In genomic region chr15:80998252-80998651, GRCh38 we compare ENCODE assay signal across 12 cellular contexts. TPM values are rescaled to one million over a fixed set of nuclear protein-coding genes. Genes with fewer than 3 reads are reported as not detected.
DNase-seq lines count a peak whose midpoint lies in the region; ATAC-seq and TF ChIP-seq lines count a peak whose summit lies in the region.
"Had no signal": no experiment of that assay in that cellular context is flagged by ENCODE, and none has a peak within 500 bp of the region (broad histone marks: within the 10 kb centered on the region; RNA-seq: fewer than 3 reads in every experiment).

No MANE protein-coding gene starts in this region.

- H4K5ac ChIP-seq in IMR-90 (ENCODE audit: low read depth, low read length) = no peak overlapping the region

- H3K4me3 ChIP-seq in CD4-positive, alpha-beta memory T cell (ENCODE audit: low read length in 2 of 2) = no peak overlapping the region
- no peak overlapping the region for H3K4me3 ChIP-seq in IMR-90 (ENCODE audit: insufficient read depth, low read depth, low read length)
- H3K4me3 ChIP-seq: coronary artery, SJSA1 had no signal

- peaks cover 0 to 5% (median 3%) of the 10 kb centered on the region in 8 donors for H3K9me3 Mint-ChIP-seq in CD4-positive, alpha-beta memory T cell
- no peaks in the 10 kb centered on the region for H3K9me3 Mint-ChIP-seq in activated T-helper 17 cell treated with anti-CD3 and anti-CD28 coated beads, Interleukin-2, amount 50 U/mL, for 72 hours
- peaks cover 2% of the 10 kb centered on the region for H3K9me3 Mint-ChIP-seq in neural crest cell

- no peak for TF ChIP-seq CTCF in IMR-90 (conservative IDR thresholded peaks at IDR 0.05; ENCODE audit: low read depth, low read length)
- TF ChIP-seq CTCF in neural crest cell (conservative IDR thresholded peaks at IDR 0.05) = no peak

- no peak overlapping the region for H2AK9ac ChIP-seq in IMR-90 (replicated peaks; ENCODE audit: low read depth, low read length, poor library complexity)

- dilution Hi-C loops in IMR-90 (cut with HindIII; ENCODE audit: low sequenced_read_pairs, unreplicated experiment) = no loop called here

- H2BK120ac ChIP-seq in IMR-90 (ENCODE audit: low read depth, low read length) = no peak overlapping the region

- peaks cover 0 to 1% of the 10 kb centered on the region in 2 donors for H3K27me3 Mint-ChIP-seq in CD4-positive, alpha-beta memory T cell
- no peaks in the 10 kb centered on the region for H3K27me3 Mint-ChIP-seq in activated T-helper 17 cell treated with anti-CD3 and anti-CD28 coated beads, Interleukin-2, amount 50 U/mL, for 72 hours
- H3K27me3 Mint-ChIP-seq in neural crest cell (ENCODE audit: low read depth) = no peaks in the 10 kb centered on the region

- H3K4ac ChIP-seq in IMR-90 (ENCODE audit: low read depth, low read length) = no peak overlapping the region

- no peak overlapping the region for H2BK15ac ChIP-seq in IMR-90 (ENCODE audit: low read depth, low read length)

- H3K36me3 ChIP-seq in CD4-positive, alpha-beta memory T cell (ENCODE audit: insufficient read depth, low read length) = no peaks in the 10 kb centered on the region
- H3K36me3 ChIP-seq in IMR-90 (ENCODE audit: control insufficient read depth, insufficient read depth, low read length) = peaks cover 8% of the 10 kb centered on the region; the same call in 1 of the 2 replicates

- no peak overlapping the region for H2AFZ ChIP-seq in IMR-90 (replicated peaks; ENCODE audit: low read length, poor library complexity)

- no peak overlapping the region for H2BK5ac ChIP-seq in IMR-90 (ENCODE audit: low read depth, low read length, poor library complexity, severe bottlenecking)

- H3K4me2 ChIP-seq in IMR-90 (ENCODE audit: low read depth, low read length) = no peak overlapping the region

- TF ChIP-seq RAD21 in IMR-90 (IDR thresholded peaks at IDR 0.05; ENCODE audit: low read length) = no peak

- H3K4me1 Mint-ChIP-seq in CD4-positive, alpha-beta memory T cell = peaks cover 15 to 44% (median 31%) of the 10 kb centered on the region in 4 donors
- H3K4me1 Mint-ChIP-seq in activated T-helper 17 cell treated with anti-CD3 and anti-CD28 coated beads, Interleukin-2, amount 50 U/mL, for 72 hours = peaks cover 9% of the 10 kb centered on the region
- peaks cover 8% of the 10 kb centered on the region for H3K4me1 Mint-ChIP-seq in neural crest cell

- peaks cover 17% of the 10 kb centered on the region for H4K20me1 ChIP-seq in IMR-90 (ENCODE audit: insufficient read depth, low read length)

- H3K4me1 ChIP-seq in CD4-positive, alpha-beta memory T cell (ENCODE audit: insufficient read depth, low read length) = peaks cover 24% of the 10 kb centered on the region
- peaks cover 8% of the 10 kb centered on the region for H3K4me1 ChIP-seq in IMR-90 (ENCODE audit: control insufficient read depth, insufficient read depth, low read length)

- peaks cover 14 to 22% of the 10 kb centered on the region in 2 experiments for H3K79me1 ChIP-seq in IMR-90 (ENCODE audit: low read depth in 1 of 2, low read length in 2 of 2)

- H3K14ac ChIP-seq in IMR-90 (replicated peaks; ENCODE audit: low read depth, low read length) = no peak overlapping the region

- no peak overlapping the region for H3K56ac ChIP-seq in IMR-90 (ENCODE audit: extremely low read depth, insufficient read depth, low read length)

- no peak overlapping the region for H3K27ac ChIP-seq in CD4-positive, alpha-beta memory T cell (ENCODE audit: low read depth, low read length)
- H3K27ac ChIP-seq in IMR-90 (ENCODE audit: insufficient read depth, low read length) = no peak overlapping the region
- H3K27ac ChIP-seq: SJSA1 had no signal

- H3K9me3 ChIP-seq in CD4-positive, alpha-beta memory T cell (ENCODE audit: control insufficient read depth in 1 of 2, low read length in 2 of 2) = no peaks in the 10 kb centered on the region
- no peaks in the 10 kb centered on the region for H3K9me3 ChIP-seq in IMR-90 (ENCODE audit: control insufficient read depth, insufficient read depth, low read length)

- peak overlapping the region; percentile 45; the same call in 1 of the 2 replicates for H3K23ac ChIP-seq in IMR-90 (ENCODE audit: low read depth, low read length)

- no peaks in the 10 kb centered on the region; the same call in 1 of the 2 replicates for H3K9me1 ChIP-seq in IMR-90 (ENCODE audit: insufficient read depth, low read length)

- no peak for DNase-seq in CD4-positive, alpha-beta memory T cell
- DNase-seq in IMR-90 = no peak
- DNase-seq in neural crest cell (ENCODE audit: low read depth, low spot score) = no peak
- DNase-seq in NCI-H1436 (lab: John Stamatoyannopoulos, UW) = no peak
- DNase-seq: activated CD4-positive, alpha-beta T cell treated with anti-CD3 and anti-CD28 coated beads, Interleukin-2, amount 50 U/mL, for 1 hour; activated naive CD4-positive, alpha-beta T cell treated with Interleukin-2 at 50 U/mL for 16 hours; substantia nigra had no signal

- CTCF ChIA-PET in CD4-positive, alpha-beta memory T cell (lab: Charles Lee; ENCODE audit: partially characterized antibody) = interaction anchor here (2.0 to 6.3 kb wide), 2 partner anchors 109 to 268 kb away, joined by 18 to 42 read pairs; no protein-coding TSS in a partner anchor
- CTCF ChIA-PET in IMR-90 (lab: Yijun Ruan, JAX) = no interaction called here

- no peak for ATAC-seq in IMR-90 (ENCODE audit: low read depth)
- ATAC-seq in activated T-helper 17 cell treated with anti-CD3 and anti-CD28 coated beads, Interleukin-2, amount 50 U/mL, for 72 hours (replicated peaks) = no peak
- no peak for ATAC-seq in GM18907 (IDR thresholded peaks at IDR 0.05; ENCODE audit: unreplicated experiment)
- ATAC-seq in HG02610 (IDR thresholded peaks at IDR 0.05; ENCODE audit: unreplicated experiment) = no peak

- H4K91ac ChIP-seq in IMR-90 (ENCODE audit: insufficient read depth, low read depth, low read length) = no peak overlapping the region

- peaks cover 1 to 7% of the 10 kb centered on the region in 2 donors for H3K36me3 Mint-ChIP-seq in CD4-positive, alpha-beta memory T cell
- H3K36me3 Mint-ChIP-seq in activated T-helper 17 cell treated with anti-CD3 and anti-CD28 coated beads, Interleukin-2, amount 50 U/mL, for 72 hours (ENCODE audit: low read depth) = peaks cover 18% of the 10 kb centered on the region
- H3K36me3 Mint-ChIP-seq in neural crest cell (ENCODE audit: low read depth) = peaks cover under 1% of the 10 kb centered on the region

- no peak for TF ChIP-seq POLR2A in IMR-90 (IDR thresholded peaks at IDR 0.05; ENCODE audit: low read depth, low read length)

- H3K27me3 ChIP-seq in CD4-positive, alpha-beta memory T cell (ENCODE audit: insufficient read depth, low read length) = no peaks in the 10 kb centered on the region
- no peaks in the 10 kb centered on the region for H3K27me3 ChIP-seq in IMR-90 (ENCODE audit: control insufficient read depth, insufficient read depth, low read length)
- H3K27me3 ChIP-seq: SJSA1 had no signal

- H3K4me3 Mint-ChIP-seq in CD4-positive, alpha-beta memory T cell = peak overlapping the region in 2 of 8 donors; percentile 40 to 41
- H3K4me3 Mint-ChIP-seq in activated T-helper 17 cell treated with anti-CD3 and anti-CD28 coated beads, Interleukin-2, amount 50 U/mL, for 72 hours = peak overlapping the region; percentile 24
- H3K4me3 Mint-ChIP-seq in neural crest cell = peak overlapping the region; percentile 56

- in situ Hi-C loops in IMR-90 (cut with MboI; ENCODE audit: low sequenced_read_pairs) = loop anchor here (10.0 kb wide), 1 partner anchor 267 kb away; no protein-coding TSS in a partner anchor

- H4K8ac ChIP-seq in IMR-90 (ENCODE audit: low read depth in 2 of 2, low read length in 2 of 2) = no peak overlapping the region

- WGBS in IMR-90 (ENCODE audit: extremely low coverage in 2 of 2, insufficient read length in 1 of 2), 2 experiments = no CpG with 5 or more reads among the region's 1 CpG

- POLR2A ChIA-PET in CD4-positive, alpha-beta memory T cell (lab: Charles Lee; ENCODE audit: partially characterized antibody) = interaction anchor here (0.8 kb wide), 1 partner anchor 10 kb away, joined by 3 read pairs; no protein-coding TSS in a partner anchor
- POLR2A ChIA-PET in IMR-90 (lab: Charles Lee; ENCODE audit: unreplicated experiment) = no interaction called here

- no peak overlapping the region for H3K9ac ChIP-seq in IMR-90 (ENCODE audit: low read depth, low read length)

- H3K27ac Mint-ChIP-seq in CD4-positive, alpha-beta memory T cell = peak overlapping the region in 6 of 7 donors; percentile 54 to 97 (median 74)
- H3K27ac Mint-ChIP-seq in activated T-helper 17 cell treated with anti-CD3 and anti-CD28 coated beads, Interleukin-2, amount 50 U/mL, for 72 hours = no peak overlapping the region
- H3K27ac Mint-ChIP-seq in neural crest cell (ENCODE audit: unreplicated experiment) = no peak overlapping the region

- no peak overlapping the region for H3K18ac ChIP-seq in IMR-90 (ENCODE audit: low read depth, low read length)

- no peak overlapping the region for H2AK5ac ChIP-seq in IMR-90 (ENCODE audit: low read depth, low read length)

- no TSS peak for BruUV-seq in IMR-90 (replicated peaks; lab: Mats Ljungman, UMichigan)

- intact Hi-C loops in CD4-positive, alpha-beta memory T cell (cut with micrococcal nuclease) = loop anchor here (10.0 kb wide), 1 partner anchor 943 kb away; the partner anchor contains the start of gene ZFAND6
- intact Hi-C loops in IMR-90 (cut with micrococcal nuclease) = no loop called here

- H2BK20ac ChIP-seq in IMR-90 (ENCODE audit: low read depth, low read length) = no peak overlapping the region

RNA-seq across cellular contexts. Expression of gene TLNRD1, which starts 2.5 kb away (rescaled TPM):
- total RNA-seq in CD4-positive, alpha-beta memory T cell = 10 to 100 TPM; 29.7 to 29.8 TPM
- polyA plus RNA-seq in CD4-positive, alpha-beta memory T cell = 1 to 10 TPM; 2.4 to 5.2 TPM
- total RNA-seq in IMR-90 (2012; rRNA removed) = 2.2 and 2.8 TPM in 2 replicates
- 6.8 and 9.5 TPM in 2 replicates for polyA plus RNA-seq in IMR-90 (2012; rRNA removed)
- polyA plus RNA-seq in IMR-90 (2012; cell fraction: cytosol; rRNA removed) = 4.7 and 12.7 TPM in 2 replicates
- polyA plus RNA-seq in IMR-90 (2012; cell fraction: nucleus; rRNA removed; ENCODE audit: low replicate concordance) = 3.6 and 10.3 TPM in 2 replicates
- 10 to 100 TPM; 19.1 to 39.3 TPM for total RNA-seq in activated T-helper 17 cell treated with anti-CD3 and anti-CD28 coated beads, Interleukin-2, amount 50 U/mL, for 72 hours
- 30.6 and 31.7 TPM in 2 replicates for total RNA-seq in neural crest cell

RNA-seq across cellular contexts. Expression of gene MESD, which starts 8.6 kb away (rescaled TPM):
- total RNA-seq in CD4-positive, alpha-beta memory T cell = 10 to 100 TPM; 43.3 to 44.6 TPM
- polyA plus RNA-seq in CD4-positive, alpha-beta memory T cell = 10 to 100 TPM; 32.2 to 35.7 TPM
- total RNA-seq in IMR-90 (2012; rRNA removed) (10.0 and 15.3 TPM in 2 replicates), neural crest cell (30.7 and 31.9 TPM in 2 replicates)
- 14.0 and 14.7 TPM in 2 replicates for polyA plus RNA-seq in IMR-90 (2012; rRNA removed)
- polyA plus RNA-seq in IMR-90 (2012; cell fraction: cytosol; rRNA removed) = 6.2 and 6.5 TPM in 2 replicates
- 3.5 and 8.2 TPM in 2 replicates for polyA plus RNA-seq in IMR-90 (2012; cell fraction: nucleus; rRNA removed; ENCODE audit: low replicate concordance)
- 10 to 100 TPM; 22.0 to 28.4 TPM for total RNA-seq in activated T-helper 17 cell treated with anti-CD3 and anti-CD28 coated beads, Interleukin-2, amount 50 U/mL, for 72 hours

Comparison
In these comparisons a context has a peak if more than half of its experiments do, and no peak if none do; other contexts are left out.
1. H3K27ac Mint-ChIP-seq: peak in CD4-positive, alpha-beta memory T cell (6 of 7); none in activated T-helper 17 cell treated with anti-CD3 and anti-CD28 coated beads, Interleukin-2, amount 50 U/mL, for 72 hours (single experiment) and neural crest cell (single experiment).